14 cellular contexts compared by ENCODE assay signal in genomic region chr15:100716456-100717085, GRCh38.
A peak's percentile ranks its signal among the peaks of the same experiment; 100 is the strongest.
DNase-seq lines count a peak whose midpoint lies in the region; ATAC-seq and TF ChIP-seq lines count a peak whose summit lies in the region.
"Had no signal": no experiment of that assay in that cellular context is flagged by ENCODE, and none has a peak within 500 bp of the region (broad histone marks: within the 10 kb centered on the region; RNA-seq: fewer than 3 reads in every experiment).

No MANE protein-coding gene starts in this region.

- H3K36me3 ChIP-seq in breast epithelium (no peaks in the 10 kb centered on the region), mammary epithelial cell (ENCODE audit: insufficient read depth, low read length) (no peaks in the 10 kb centered on the region), RWPE2 (ENCODE audit: low read depth) (no peaks in the 10 kb centered on the region), right lobe of liver (no peaks in the 10 kb centered on the region)
- H3K36me3 ChIP-seq: BLaER1 treated with 17β-estradiol and CSF1 and Interleukin-3, amounts not matched to agents 10 nM and 100 nM; SJSA1 had no signal

- H3K4me1 Mint-ChIP-seq in activated CD4-positive, alpha-beta memory T cell treated with anti-CD3 and anti-CD28 coated beads, Interleukin-2, amount 10 ng/mL, durations not matched to agents 7 days and 5 days, result no peaks in the 10 kb centered on the region

- no peaks in the 10 kb centered on the region for H3K9me3 Mint-ChIP-seq in activated CD4-positive, alpha-beta memory T cell treated with anti-CD3 and anti-CD28 coated beads, Interleukin-2, amount 10 ng/mL, durations not matched to agents 7 days and 5 days

- peaks cover 0 to 5% of the 10 kb centered on the region in 2 donors for H3K4me1 ChIP-seq in breast epithelium
- peaks cover 46% of the 10 kb centered on the region for H3K4me1 ChIP-seq in mammary epithelial cell (ENCODE audit: insufficient read depth, low read length)
- H3K4me1 ChIP-seq in RWPE2 (ENCODE audit: insufficient read depth, poor library complexity, severe bottlenecking), result peaks cover 37% of the 10 kb centered on the region
- peaks cover 0 to 20% (median 4%) of the 10 kb centered on the region in 4 donors for H3K4me1 ChIP-seq in right lobe of liver

- H3K4me3 ChIP-seq in breast epithelium (no peak overlapping the region), mammary epithelial cell (replicated peaks in 1 of 3; ENCODE audit: insufficient read depth in 1 of 3, low read depth in 2 of 3, low read length in 3 of 3) (no peak overlapping the region), RWPE2 (ENCODE audit: severe bottlenecking) (no peak overlapping the region), right lobe of liver (no peak overlapping the region)
- H3K4me3 ChIP-seq: BLaER1 treated with 17β-estradiol and CSF1 and Interleukin-3, amounts not matched to agents 10 nM and 100 nM; SJSA1 had no signal

- CTCF ChIA-PET in mammary epithelial cell (lab: Charles Lee; ENCODE audit: low non-redundant PET), result no interaction called here
- CTCF ChIA-PET in activated CD4-positive, alpha-beta memory T cell treated with anti-CD3 and anti-CD28 coated beads, Interleukin-2, amount 10 ng/mL, durations not matched to agents 7 days and 5 days (lab: Charles Lee), result no interaction called here

- H3K4me3 Mint-ChIP-seq in activated CD4-positive, alpha-beta memory T cell treated with anti-CD3 and anti-CD28 coated beads, Interleukin-2, amount 10 ng/mL, durations not matched to agents 7 days and 5 days, result no peak overlapping the region

- ATAC-seq in RWPE2 (ENCODE audit: low read depth), result no peak
- peak in 3 of 4 donors; percentile 2 to 18 (median 7) for ATAC-seq in right lobe of liver
- no peak for ATAC-seq in SK-N-SH treated with all-trans-retinoic acid at 6 μM for 48 hours
- ATAC-seq: HCT116 had no signal

- no peaks in the 10 kb centered on the region for H3K27me3 Mint-ChIP-seq in activated CD4-positive, alpha-beta memory T cell treated with anti-CD3 and anti-CD28 coated beads, Interleukin-2, amount 10 ng/mL, durations not matched to agents 7 days and 5 days

- H3K27me3 ChIP-seq in breast epithelium (no peaks in the 10 kb centered on the region), mammary epithelial cell (ENCODE audit: insufficient read depth, low read length) (no peaks in the 10 kb centered on the region), RWPE2 (ENCODE audit: insufficient read depth, poor library complexity, severe bottlenecking) (no peaks in the 10 kb centered on the region), right lobe of liver (peaks cover 0 to 10% of the 10 kb centered on the region in 2 donors)
- H3K27me3 ChIP-seq: BLaER1 treated with 17β-estradiol and CSF1 and Interleukin-3, amounts not matched to agents 10 nM and 100 nM; SJSA1 had no signal

- in situ Hi-C loops in mammary epithelial cell (cut with MboI; ENCODE audit: low sequenced_read_pairs in 2 of 2), result no loop called here

- H3K4me2 ChIP-seq in mammary epithelial cell (ENCODE audit: insufficient read depth, low read depth, low read length), result no peak overlapping the region
- H3K4me2 ChIP-seq: BLaER1 treated with 17β-estradiol and CSF1 and Interleukin-3, amounts not matched to agents 10 nM and 100 nM had no signal

- H2AFZ ChIP-seq in mammary epithelial cell (ENCODE audit: low read depth, low read length), result no peak overlapping the region

- 98% methylated on average over 9 of the region's 10 CpGs for WGBS in mammary epithelial cell (ENCODE audit: low coverage, missing lambda C conversion rate)
- 86% methylated on average over 5 of the region's 10 CpGs for WGBS in right lobe of liver (ENCODE audit: insufficient coverage, low coverage, low lambda C conversion rate, missing lambda C conversion rate)

- H3K9me3 ChIP-seq in breast epithelium, result no peaks in the 10 kb centered on the region
- no peaks in the 10 kb centered on the region for H3K9me3 ChIP-seq in mammary epithelial cell (replicated peaks; ENCODE audit: insufficient read depth, low read length)
- no peaks in the 10 kb centered on the region for H3K9me3 ChIP-seq in RWPE2 (ENCODE audit: severe bottlenecking)
- no peaks in the 10 kb centered on the region for H3K9me3 ChIP-seq in right lobe of liver
- H3K9me3 ChIP-seq: BLaER1 treated with 17β-estradiol and CSF1 and Interleukin-3, amounts not matched to agents 10 nM and 100 nM; SJSA1 had no signal

- H3K79me2 ChIP-seq in mammary epithelial cell (ENCODE audit: insufficient read depth, low read length), result no peaks in the 10 kb centered on the region

- H3K9ac ChIP-seq in mammary epithelial cell (ENCODE audit: insufficient read depth, low read length), result no peak overlapping the region
- H3K9ac ChIP-seq: BLaER1 treated with 17β-estradiol and CSF1 and Interleukin-3, amounts not matched to agents 10 nM and 100 nM had no signal

- dilution Hi-C loops in mammary epithelial cell (cut with HindIII; ENCODE audit: low sequenced_read_pairs), result no loop called here

- no peak for TF ChIP-seq POLR2A in breast epithelium (IDR thresholded peaks at IDR 0.05)
- no peak for TF ChIP-seq POLR2A in right lobe of liver (IDR thresholded peaks at IDR 0.05)

- intact Hi-C loops in breast epithelium (cut with DNase I; ENCODE audit: low total_unique reads), result no loop called here
- intact Hi-C loops in mammary epithelial cell (cut with micrococcal nuclease), result no loop called here
- intact Hi-C loops in right lobe of liver (cut with DNase I), result no loop called here

- POLR2A ChIA-PET in activated CD4-positive, alpha-beta memory T cell treated with anti-CD3 and anti-CD28 coated beads, Interleukin-2, amount 10 ng/mL, durations not matched to agents 7 days and 5 days (lab: Charles Lee), result no interaction called here

- H3K36me3 Mint-ChIP-seq in activated CD4-positive, alpha-beta memory T cell treated with anti-CD3 and anti-CD28 coated beads, Interleukin-2, amount 10 ng/mL, durations not matched to agents 7 days and 5 days (ENCODE audit: low read depth), result no peaks in the 10 kb centered on the region

- peak overlapping the region in 1 of 2 donors; percentile 95 for H3K27ac ChIP-seq in breast epithelium
- no peak overlapping the region for H3K27ac ChIP-seq in mammary epithelial cell (ENCODE audit: insufficient read depth, low read depth, low read length)
- H3K27ac ChIP-seq in RWPE2 (ENCODE audit: poor library complexity, severe bottlenecking), result peak overlapping the region; percentile 100
- no peak overlapping the region for H3K27ac ChIP-seq in right lobe of liver
- H3K27ac ChIP-seq: BLaER1 treated with 17β-estradiol and CSF1 and Interleukin-3, amounts not matched to agents 10 nM and 100 nM; SJSA1 had no signal

- H3K27ac Mint-ChIP-seq in activated CD4-positive, alpha-beta memory T cell treated with anti-CD3 and anti-CD28 coated beads, Interleukin-2, amount 10 ng/mL, durations not matched to agents 7 days and 5 days, result no peak overlapping the region

- DNase-seq in breast epithelium (ENCODE audit: low spot score in 2 of 2) (peak; percentile 14 to 15), mammary epithelial cell (no peak), RWPE2 (ENCODE audit: low spot score) (no peak), right lobe of liver (no peak), ureter (ENCODE audit: low spot score) (peak; percentile 28), germinal center (ENCODE audit: low spot score) (no peak)
- DNase-seq in activated CD4-positive, alpha-beta memory T cell treated with anti-CD3 and anti-CD28 coated beads, Interleukin-2, amount 10 ng/mL, durations not matched to agents 7 days and 5 days, result no peak
- DNase-seq: NCI-H1930; NCI-H526 treated with DMSO at 0.1 percent for 48 hours; NK-92 treated with Interleukin-12 subunit alpha and Interleukin-12 subunit beta, amount 100 ng/mL, for 24 hours had no signal

- no peaks in the 10 kb centered on the region for H4K20me1 ChIP-seq in mammary epithelial cell (ENCODE audit: insufficient read depth, low read length)
- H4K20me1 ChIP-seq: BLaER1 treated with 17β-estradiol and CSF1 and Interleukin-3, amounts not matched to agents 10 nM and 100 nM had no signal

- TF ChIP-seq CTCF in breast epithelium (IDR thresholded peaks at IDR 0.05) (no peak), mammary epithelial cell (conservative IDR thresholded peaks at IDR 0.05 in 1 of 2, IDR thresholded peaks at IDR 0.05 in 1 of 2; ENCODE audit: extremely low read depth in 1 of 2, insufficient read depth in 1 of 2, low read depth in 1 of 2, low read length in 2 of 2) (no peak), RWPE2 (IDR thresholded peaks at IDR 0.05; ENCODE audit: poor library complexity, severe bottlenecking) (no peak), right lobe of liver (IDR thresholded peaks at IDR 0.05) (no peak)

- BruUV-seq in mammary epithelial cell (replicated peaks; lab: Mats Ljungman, UMichigan), result no TSS peak

TF ChIP-seq in SK-N-SH treated with all-trans-retinoic acid at 6 μM for 48 hours, 23 proteins besides CTCF, POLR2A, EP300 and RAD21:
- TF ChIP-seq ZFP30 (CRISPR knock-in tag; IDR thresholded peaks at IDR 0.05), result no peak
- no peak for TF ChIP-seq POU6F1 (CRISPR knock-in tag; IDR thresholded peaks at IDR 0.05; ENCODE audit: borderline replicate concordance, low read depth)
- no peak for TF ChIP-seq RARB (CRISPR knock-in tag; IDR thresholded peaks at IDR 0.05)
- TF ChIP-seq ZNF8 (CRISPR knock-in tag; IDR thresholded peaks at IDR 0.05), result no peak
- TF ChIP-seq ZFP3 (CRISPR knock-in tag; IDR thresholded peaks at IDR 0.05), result no peak

Comparison
In these comparisons a context has a peak if more than half of its experiments do, and no peak if none do; other contexts are left out.
1. DNase-seq: peak in breast epithelium (2 of 2) and ureter (single experiment); none in mammary epithelial cell (single experiment), RWPE2 (single experiment), right lobe of liver (0 of 3), germinal center (single experiment) and activated CD4-positive, alpha-beta memory T cell treated with anti-CD3 and anti-CD28 coated beads, Interleukin-2, amount 10 ng/mL, durations not matched to agents 7 days and 5 days (single experiment).
2. ATAC-seq: peak in right lobe of liver (3 of 4); none in RWPE2 (single experiment) and SK-N-SH treated with all-trans-retinoic acid at 6 μM for 48 hours (single experiment).